ENCODE assay signal across 6 cellular contexts in the genomic region with DNA sequence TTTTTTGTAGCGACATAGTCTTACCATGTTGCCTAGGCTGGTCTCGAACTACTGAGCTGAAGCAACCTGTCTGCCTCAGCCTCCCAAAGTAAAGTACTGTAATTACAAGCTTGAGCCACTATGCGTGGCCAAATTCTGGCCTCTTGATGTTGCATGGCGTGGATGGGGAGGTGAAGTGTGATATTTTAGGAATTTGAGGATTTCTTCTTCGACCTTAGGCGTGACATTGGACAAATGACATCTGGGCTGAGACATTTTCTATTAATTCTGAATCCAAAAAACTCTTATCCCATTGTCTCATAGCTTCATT. TPM values are rescaled to one million over a fixed set of nuclear protein-coding genes. Genes with fewer than 3 reads are reported as not detected.
DNase-seq lines count a peak whose midpoint lies in the region; ATAC-seq and TF ChIP-seq lines count a peak whose summit lies in the region.
"Not testable (repeated sequence)": the region's sequence is repeated elsewhere in the genome, so short reads cannot be mapped to it uniquely, and the experiment has no call there.

No MANE protein-coding gene starts in this region.

- peak overlapping the region; percentile 66 for H3K4me3 Mint-ChIP-seq in MCF 10A (ENCODE audit: unreplicated experiment)

- H3K79me2 ChIP-seq in HCT116 (ENCODE audit: insufficient read depth, low read length): not testable (repeated sequence)

- H2BK15ac ChIP-seq in mesenchymal stem cell (ENCODE audit: low read depth, poor library complexity, severe bottlenecking): not testable (repeated sequence)

- CTCF ChIA-PET in HCT116 (lab: Charles Lee); MCF 10A (lab: Yijun Ruan, JAX): not testable (repeated sequence)

- H2AFZ ChIP-seq in HCT116 (ENCODE audit: low read depth, low read length, poor library complexity, severe bottlenecking); mesenchymal stem cell (ENCODE audit: low read depth, low read length): not testable (repeated sequence)

- POLR2A ChIA-PET in HCT116 (lab: Charles Lee): not testable (repeated sequence)
- POLR2A ChIA-PET in MCF 10A (lab: Yijun Ruan, JAX): interaction anchor here (0.6 to 2.2 kb wide), 3 partner anchors 8 to 50 kb away, joined by 3 to 8 read pairs (median 6); no protein-coding TSS in a partner anchor

- H3K23ac ChIP-seq in mesenchymal stem cell (ENCODE audit: low read length in 2 of 2): not testable (repeated sequence)

- not testable (repeated sequence) for H4K20me1 ChIP-seq in HCT116 (ENCODE audit: insufficient read depth)

- H3K14ac ChIP-seq in mesenchymal stem cell (ENCODE audit: low read length in 2 of 2): not testable (repeated sequence)

- not testable (repeated sequence) for H3K27me3 ChIP-seq in HCT116 (ENCODE audit: insufficient read depth, low read length); gastroesophageal sphincter; mesenchymal stem cell (ENCODE audit: control insufficient read depth in 1 of 2, insufficient read depth in 1 of 2, low read length in 2 of 2); subcutaneous abdominal adipose tissue (ENCODE audit: control insufficient read depth in 5 of 5, insufficient read depth in 4 of 5, low read length in 5 of 5)

- H4K91ac ChIP-seq in mesenchymal stem cell (ENCODE audit: low read length): not testable (repeated sequence)

- not testable (repeated sequence) for H3K9ac ChIP-seq in HCT116 (ENCODE audit: low read length); subcutaneous abdominal adipose tissue (ENCODE audit: low read length in 5 of 5)
- H3K9ac ChIP-seq in mesenchymal stem cell (ENCODE audit: low read length): peak overlapping the region; percentile 63

- WGBS in gastroesophageal sphincter (ENCODE audit: low coverage in 1 of 2), 2 donors: 86 to 89% methylated on average over 4 to 6 of the region's 6 CpGs
- 94% methylated on average over 4 of the region's 6 CpGs for WGBS in mesenchymal stem cell

- BruUV-seq in HCT116 (replicated peaks; lab: Mats Ljungman, UMichigan); MCF 10A (replicated peaks; lab: Mats Ljungman, UMichigan): not testable (repeated sequence)

- peak overlapping the region; percentile 83 for H3K27ac Mint-ChIP-seq in MCF 10A (ENCODE audit: low read depth, unreplicated experiment)

- H3K9me3 Mint-ChIP-seq in MCF 10A (ENCODE audit: unreplicated experiment): not testable (repeated sequence)

- not testable (repeated sequence) for H3K4ac ChIP-seq in mesenchymal stem cell (ENCODE audit: low read depth in 1 of 2, low read length in 2 of 2)

- not testable (repeated sequence) for H3K27ac ChIP-seq in HCT116 (ENCODE audit: low read depth, low read length); gastroesophageal sphincter; mesenchymal stem cell (ENCODE audit: low read length, poor library complexity, severe bottlenecking)
- peak overlapping the region; percentile 37 for H3K27ac ChIP-seq in subcutaneous abdominal adipose tissue (ENCODE audit: low read depth, low read length)

- not testable (repeated sequence) for TF ChIP-seq RAD21 in HCT116 (IDR thresholded peaks at IDR 0.05; ENCODE audit: low read depth)

- peaks cover 16% of the 10 kb centered on the region for H3K4me1 Mint-ChIP-seq in MCF 10A (ENCODE audit: insufficient read depth, unreplicated experiment)

- TF ChIP-seq POLR2A in HCT116 (IDR thresholded peaks at IDR 0.05; ENCODE audit: borderline replicate concordance, extremely low read depth, insufficient read depth, insufficient read length); gastroesophageal sphincter (IDR thresholded peaks at IDR 0.05): not testable (repeated sequence)

- not testable (repeated sequence) for H3K4me3 ChIP-seq in HCT116 (replicated peaks in 1 of 2; ENCODE audit: low read depth in 1 of 2, low read length in 2 of 2); gastroesophageal sphincter; mesenchymal stem cell (ENCODE audit: insufficient read depth in 1 of 2, low read depth in 1 of 2, low read length in 2 of 2); subcutaneous abdominal adipose tissue (ENCODE audit: low read depth in 1 of 5, low read length in 5 of 5)

- peaks cover 18% of the 10 kb centered on the region for H3K36me3 Mint-ChIP-seq in MCF 10A (ENCODE audit: insufficient read depth, unreplicated experiment)

- not testable (repeated sequence) for H2BK120ac ChIP-seq in mesenchymal stem cell (ENCODE audit: low read depth, low read length)

- not testable (repeated sequence) for H2BK5ac ChIP-seq in mesenchymal stem cell (ENCODE audit: low read depth, low read length, poor library complexity, severe bottlenecking)

- not testable (repeated sequence) for DNase-seq in HCT116 (ENCODE audit: low read depth, low spot score); MCF 10A (ENCODE audit: unreplicated experiment); mesenchymal stem cell

- H2BK12ac ChIP-seq in mesenchymal stem cell (ENCODE audit: low read length in 2 of 2): not testable (repeated sequence)

- TF ChIP-seq EP300 in gastroesophageal sphincter (IDR thresholded peaks at IDR 0.05): not testable (repeated sequence)

- H3K18ac ChIP-seq in mesenchymal stem cell (ENCODE audit: low read depth in 1 of 2, low read length in 2 of 2): not testable (repeated sequence)

- not testable (repeated sequence) for H3K4me2 ChIP-seq in HCT116 (ENCODE audit: low read length); mesenchymal stem cell (ENCODE audit: low read length, poor library complexity, severe bottlenecking)

- H4K8ac ChIP-seq in mesenchymal stem cell (ENCODE audit: low read length): not testable (repeated sequence)

- not testable (repeated sequence) for H3K36me3 ChIP-seq in HCT116 (ENCODE audit: control insufficient read depth in 1 of 2, insufficient read depth in 2 of 2, low read length in 2 of 2); gastroesophageal sphincter; mesenchymal stem cell (ENCODE audit: control insufficient read depth in 1 of 2, insufficient read depth in 2 of 2, low read depth in 1 of 2, low read length in 2 of 2); subcutaneous abdominal adipose tissue (ENCODE audit: control insufficient read depth in 5 of 5, insufficient read depth in 5 of 5, low read length in 5 of 5)

- H2AK5ac ChIP-seq in mesenchymal stem cell (ENCODE audit: low read length, severe bottlenecking): not testable (repeated sequence)

- RAD21 ChIA-PET in HCT116 (lab: Charles Lee; ENCODE audit: low non-redundant PET in 1 of 2, low total read pairs in 2 of 2, uncharacterized antibody in 2 of 2, unreplicated experiment in 2 of 2): not testable (repeated sequence)

- ATAC-seq in HCT116 (peak; percentile 62; the same call in 1 of the 2 replicates), SK-N-SH treated with all-trans-retinoic acid at 6 μM for 48 hours (0 out of 3 replicates have a peak, but pooled peaks have one; percentile 16), gastroesophageal sphincter (peak; percentile 26)

- H3K9me3 ChIP-seq in HCT116 (ENCODE audit: control insufficient read depth in 1 of 2, insufficient read depth in 1 of 2, low read depth in 1 of 2, low read length in 2 of 2); gastroesophageal sphincter; mesenchymal stem cell (ENCODE audit: control insufficient read depth, low read length); subcutaneous abdominal adipose tissue (ENCODE audit: control insufficient read depth in 5 of 5, low read length in 5 of 5): not testable (repeated sequence)

- not testable (repeated sequence) for H3K79me1 ChIP-seq in mesenchymal stem cell (replicated peaks; ENCODE audit: low read length, poor library complexity, severe bottlenecking)

- H3K27me3 Mint-ChIP-seq in MCF 10A (ENCODE audit: insufficient read depth, unreplicated experiment): not testable (repeated sequence)

- TF ChIP-seq CTCF in HCT116 (IDR thresholded peaks at IDR 0.05 in 2 of 3, conservative IDR thresholded peaks at IDR 0.05 in 1 of 3; ENCODE audit: borderline replicate concordance in 1 of 3, insufficient read depth in 1 of 3, low read depth in 2 of 3, low read length in 2 of 3); MCF 10A (IDR thresholded peaks at IDR 0.05; ENCODE audit: unreplicated experiment); gastroesophageal sphincter (IDR thresholded peaks at IDR 0.05): not testable (repeated sequence)

- H3K9me2 ChIP-seq in HCT116 (ENCODE audit: insufficient read depth): not testable (repeated sequence)

- intact Hi-C loops in HCT116 (cut with micrococcal nuclease); MCF 10A (cut with micrococcal nuclease): not testable (repeated sequence)

- H3K4me1 ChIP-seq in HCT116 (ENCODE audit: control insufficient read depth in 1 of 2, insufficient read depth in 2 of 2, low read length in 2 of 2); gastroesophageal sphincter; mesenchymal stem cell (ENCODE audit: control insufficient read depth, insufficient read depth, low read depth, low read length); subcutaneous abdominal adipose tissue (ENCODE audit: control insufficient read depth in 5 of 5, insufficient read depth in 5 of 5, low read length in 5 of 5): not testable (repeated sequence)

RNA-seq across cellular contexts. Expression of a gene that starts 48.1 kb away (rescaled TPM):
- total RNA-seq in HCT116 (2021; ENCODE audit: unreplicated experiment) (28.9 TPM), MCF 10A (2022) (28.1 and 31.8 TPM in 2 replicates), gastroesophageal sphincter (10 to 100 TPM; 21.2 to 31.0 (median 26.6) TPM)
- polyA plus RNA-seq in HCT116 (2012): 7.4 and 9.4 TPM in 2 replicates
- polyA plus RNA-seq in mesenchymal stem cell (2013, experiment 1 of 2): 18.6 TPM
- 18.6 TPM for polyA plus RNA-seq in mesenchymal stem cell (2013, experiment 2 of 2)

RNA-seq across cellular contexts. Expression of a gene that starts 48.4 kb away (rescaled TPM):
- total RNA-seq in HCT116 (2021; ENCODE audit: unreplicated experiment) (131 TPM), MCF 10A (2022) (171 and 275 TPM in 2 replicates), gastroesophageal sphincter (100 to 1,000 TPM; 155 to 214 (median 155) TPM)
- polyA plus RNA-seq in HCT116 (2012): 108 and 110 TPM in 2 replicates
- 78.1 TPM for polyA plus RNA-seq in mesenchymal stem cell (2013, experiment 1 of 2)
- polyA plus RNA-seq in mesenchymal stem cell (2013, experiment 2 of 2): 78.6 TPM
